In genomic region chr9:136978073-136978864, GRCh38 we compare ENCODE assay signal across 8 cellular contexts. TPM values are rescaled to one million over a fixed set of nuclear protein-coding genes. Genes with fewer than 3 reads are reported as not detected.
A peak's percentile ranks its signal among the peaks of the same experiment; 100 is the strongest.
DNase-seq lines count a peak whose midpoint lies in the region; ATAC-seq and TF ChIP-seq lines count a peak whose summit lies in the region.

No MANE protein-coding gene starts in this region.

- TF ChIP-seq POLR2A in adrenal gland (IDR thresholded peaks at IDR 0.05) = no peak

- ATAC-seq in SK-N-SH treated with all-trans-retinoic acid at 6 μM for 48 hours (peak; percentile 41), heart right ventricle (peak; percentile 25 to 50 (median 39)), GM18870 (IDR thresholded peaks at IDR 0.05; ENCODE audit: unreplicated experiment) (no peak)

- peak overlapping the region in 1 of 4 donors; percentile 65 for H3K4me3 ChIP-seq in adrenal gland
- peak overlapping the region; percentile 49 to 67 (median 58) for H3K4me3 ChIP-seq in heart right ventricle

- WGBS in adrenal gland, 4 donors = 0 to 3% (median 2%) methylated on average over 11 to 78 of the region's 78 CpGs
- WGBS in heart right ventricle, 2 donors = 4 to 5% methylated on average over 59 to 77 of the region's 78 CpGs

- TF ChIP-seq CTCF in adrenal gland (IDR thresholded peaks at IDR 0.05) (no peak), heart right ventricle (IDR thresholded peaks at IDR 0.05) (no peak)

- H3K4me1 ChIP-seq in adrenal gland (replicated peaks in 1 of 2) = peaks cover 0 to 11% of the 10 kb centered on the region in 2 donors
- H3K4me1 ChIP-seq in heart right ventricle = peaks cover 16 to 94% (median 62%) of the 10 kb centered on the region in 9 donors

- CTCF ChIA-PET in HEK293T (lab: Yijun Ruan, JAX) = interaction anchor here (1.1 kb wide), 1 partner anchor 30 kb away, joined by 3 read pairs; no protein-coding TSS in a partner anchor

- H3K9me3 ChIP-seq in adrenal gland (replicated peaks in 1 of 3) (no peaks in the 10 kb centered on the region), heart right ventricle (no peaks in the 10 kb centered on the region)

- H3K36me3 ChIP-seq in adrenal gland (replicated peaks in 1 of 2) (no peaks in the 10 kb centered on the region), heart right ventricle (no peaks in the 10 kb centered on the region)

- H3K27ac ChIP-seq in adrenal gland (peak overlapping the region in 1 of 5 donors; percentile 66), heart right ventricle (peak overlapping the region; percentile 58 to 93 (median 89))

- intact Hi-C loops in adrenal gland (cut with DNase I) = no loop called here
- intact Hi-C loops in heart right ventricle (cut with DNase I) = loop anchor here in 1 of 10 donors (2.0 kb wide), 1 partner anchor 27 kb away; no protein-coding TSS in a partner anchor
- intact Hi-C loops in posterior cingulate gyrus (cut with DNase I) = no loop called here

- POLR2A ChIA-PET in HEK293T (lab: Yijun Ruan, JAX) = interaction anchor here (0.6 to 1.0 kb wide), 2 partner anchors 14 to 28 kb away, joined by 3 to 5 read pairs; partner anchors contain the start of gene PAXX

- H3K27me3 ChIP-seq in adrenal gland (no peaks in the 10 kb centered on the region), heart right ventricle (peaks cover 0 to 24% (median 0%) of the 10 kb centered on the region in 7 donors)

- DNase-seq in HEK293T (ENCODE audit: extremely low spot score) (peak; percentile 96), adrenal gland (peak in 6 of 7 donors; percentile 52 to 72 (median 64)), heart right ventricle (peak; percentile 89), posterior cingulate gyrus (peak; percentile 85 to 99 (median 92)), ureter (ENCODE audit: low spot score) (peak; percentile 73), amniotic stem cell (lab: John Stamatoyannopoulos, UW) (no peak)

TF ChIP-seq in HEK293T, 16 proteins besides CTCF, POLR2A, EP300 and RAD21:
- TF ChIP-seq FOXK2 (IDR thresholded peaks at IDR 0.05) (no peak), LEF1 (IDR thresholded peaks at IDR 0.05; ENCODE audit: borderline replicate concordance) (no peak), CTBP1 (IDR thresholded peaks at IDR 0.05; ENCODE audit: borderline replicate concordance) (no peak), L3MBTL2 (conservative IDR thresholded peaks at IDR 0.05) (no peak), NFRKB (IDR thresholded peaks at IDR 0.05) (no peak), HDGF (IDR thresholded peaks at IDR 0.05; ENCODE audit: borderline replicate concordance) (no peak), FOXA1 (IDR thresholded peaks at IDR 0.05) (no peak), ZNF384 (IDR thresholded peaks at IDR 0.05) (no peak)
TF ChIP-seq in HEK293T: peak in this region for 0.

TF ChIP-seq in SK-N-SH treated with all-trans-retinoic acid at 6 μM for 48 hours, 23 proteins besides CTCF, POLR2A, EP300 and RAD21:
- TF ChIP-seq BACH2 (CRISPR knock-in tag; IDR thresholded peaks at IDR 0.05; ENCODE audit: borderline replicate concordance) (no peak), TSHZ2 (CRISPR knock-in tag; IDR thresholded peaks at IDR 0.05) (0 out of 2 replicates have a peak, but pooled peaks have one; percentile 30)

RNA-seq across cellular contexts. Expression of gene PTGDS, which starts 1.0 kb away (rescaled TPM):
- 100 to 1,000 TPM in 6 of 8 donors, 10 to 100 TPM in 2; 42.0 to 607 (median 219) TPM for total RNA-seq in adrenal gland
- polyA plus RNA-seq in adrenal gland = 100 to 1,000 TPM in 2 of 3 donors, 10 to 100 TPM in 1; 23.8 to 812 (median 672) TPM
- total RNA-seq in heart right ventricle = 1,000 to 10,000 TPM; 1,129 to 5,119 (median 4,014) TPM
- 1,000 to 10,000 TPM; 2,970 to 3,711 TPM for polyA plus RNA-seq in heart right ventricle
- total RNA-seq in ureter = 111 TPM

RNA-seq across cellular contexts. Expression of gene LCNL1, which starts 4.5 kb away (rescaled TPM):
- 1 to 10 TPM in 3 of 8 donors, under 1 TPM in 3, not detected in 2; 0.19 to 2.8 (median 0.78) TPM for total RNA-seq in adrenal gland
- polyA plus RNA-seq in adrenal gland = 10 to 100 TPM in 1 of 3 donors, 1 to 10 TPM in 1, under 1 TPM in 1; 0.26 to 10.5 (median 8.2) TPM
- total RNA-seq in heart right ventricle = 10 to 100 TPM in 2 of 10 donors, 1 to 10 TPM in 8; 1.4 to 10.9 (median 6.4) TPM
- polyA plus RNA-seq in heart right ventricle = 10 to 100 TPM in 1 of 2 donors, under 1 TPM in 1; 0.10 to 10.3 TPM
- total RNA-seq in ureter = 1.7 TPM

RNA-seq across cellular contexts. Expression of gene PAXX, which starts 14.0 kb away (rescaled TPM):
- total RNA-seq in adrenal gland = 10 to 100 TPM; 20.5 to 44.5 (median 36.5) TPM
- 100 to 1,000 TPM in 2 of 3 donors, 1 to 10 TPM in 1; 4.9 to 363 (median 209) TPM for polyA plus RNA-seq in adrenal gland
- 10 to 100 TPM; 12.7 to 29.5 (median 16.1) TPM for total RNA-seq in heart right ventricle
- polyA plus RNA-seq in heart right ventricle = 100 to 1,000 TPM in 1 of 2 donors, 10 to 100 TPM in 1; 51.7 to 131 TPM
- 51.5 TPM for total RNA-seq in ureter

RNA-seq across cellular contexts. Expression of gene CLIC3, which starts 18.1 kb away (rescaled TPM):
- total RNA-seq in adrenal gland (1 to 10 TPM in 2 of 8 donors, under 1 TPM in 4, not detected in 2; 0.67 to 1.3 (median 0.86) TPM), heart right ventricle (10 to 100 TPM in 1 of 10 donors, 1 to 10 TPM in 8, under 1 TPM in 1; 0.46 to 11.5 (median 3.0) TPM), ureter (3.6 TPM)
- polyA plus RNA-seq in adrenal gland (1 to 10 TPM in 2 of 3 donors, not detected in 1; 3.8 to 6.4 TPM), heart right ventricle (10 to 100 TPM in 1 of 2 donors, 1 to 10 TPM in 1; 9.5 to 21.4 TPM)

RNA-seq across cellular contexts. Expression of gene LCN12, which starts 26.2 kb away (rescaled TPM):
- total RNA-seq in adrenal gland (10 to 100 TPM in 1 of 8 donors, 1 to 10 TPM in 6, not detected in 1; 1.7 to 16.6 (median 3.5) TPM), heart right ventricle (10 to 100 TPM in 4 of 10 donors, 1 to 10 TPM in 6; 4.1 to 17.9 (median 6.8) TPM), ureter (3.4 TPM)
- polyA plus RNA-seq in adrenal gland (10 to 100 TPM in 2 of 3 donors, under 1 TPM in 1; 0.75 to 31.8 (median 25.7) TPM), heart right ventricle (1 to 10 TPM in 1 of 2 donors, under 1 TPM in 1; 0.74 to 8.3 TPM)
